24 cellular contexts compared by ENCODE assay signal in the genomic region with DNA sequence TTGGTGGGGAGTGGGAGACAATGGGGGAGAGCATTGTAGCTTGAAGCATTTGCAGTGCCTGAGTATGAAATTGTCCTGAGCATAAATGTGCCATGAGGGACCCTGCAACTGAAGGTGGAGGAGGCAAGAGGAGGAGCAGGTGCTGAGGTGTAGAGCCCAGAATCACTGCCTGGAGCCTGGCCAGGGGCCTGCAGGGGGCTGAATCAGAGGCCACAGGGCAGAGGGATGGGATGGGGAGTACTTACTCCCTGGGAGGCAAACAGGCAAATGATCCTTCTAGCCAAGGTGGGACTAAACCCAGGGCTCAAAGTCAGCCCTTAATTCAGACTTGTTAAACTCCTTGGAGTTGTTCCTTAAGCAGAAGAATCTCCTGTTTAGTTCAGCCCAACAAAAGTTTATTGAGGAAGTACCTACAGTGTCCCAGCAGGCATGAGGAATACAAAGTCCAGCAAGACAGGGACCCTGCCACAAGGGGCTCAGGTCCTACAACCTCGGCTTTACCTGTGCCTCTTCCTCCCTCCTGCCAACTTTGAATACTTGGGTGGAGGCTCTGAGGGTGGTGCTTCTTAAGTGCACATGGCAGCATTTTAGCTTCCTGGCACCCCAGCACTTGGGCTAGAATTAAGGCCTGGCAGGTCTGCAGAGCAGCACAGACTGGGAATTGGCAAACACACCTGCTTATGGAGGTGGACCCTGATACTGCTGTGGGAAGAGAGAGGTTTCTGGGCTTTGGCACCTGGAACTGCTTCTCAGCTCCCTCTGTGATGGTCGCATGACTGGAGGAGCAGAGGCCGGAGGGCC. TPM values are rescaled to one million over a fixed set of nuclear protein-coding genes. Genes with fewer than 3 reads are reported as not detected.
DNase-seq lines count a peak whose midpoint lies in the region; ATAC-seq and TF ChIP-seq lines count a peak whose summit lies in the region.
"Had no signal": no experiment of that assay in that cellular context is flagged by ENCODE, and none has a peak within 500 bp of the region (broad histone marks: within the 10 kb centered on the region; RNA-seq: fewer than 3 reads in every experiment).

No MANE protein-coding gene starts in this region.

- peak; percentile 50 for DNase-seq in activated effector memory CD4-positive, alpha-beta T cell treated with anti-CD3 and anti-CD28 coated beads, Interleukin-2, amount 50 U/mL, for 16 hours
- DNase-seq in activated effector memory CD4-positive, alpha-beta T cell treated with Interleukin-2 at 50 U/mL for 16 hours: no peak
- DNase-seq in RWPE1 (ENCODE audit: low spot score): no peak
- peak; percentile 55 for DNase-seq in transverse colon
- no peak for DNase-seq in NCI-H2196 treated with DMSO at 0.1 percent for 48 hours (lab: John Stamatoyannopoulos, UW; ENCODE audit: unreplicated experiment)
- DNase-seq in putamen (ENCODE audit: low spot score): no peak
- no peak for DNase-seq in OCI-M1 (lab: John Stamatoyannopoulos, UW)
- DNase-seq: activated T-cell treated with anti-CD3 and anti-CD28 coated beads, Interleukin-2, amount 50 U/mL, for 48 hours; DMS153; erythroblast; gastrocnemius medialis; H7; mesendoderm; natural killer cell; NCI-H1436; NCI-H2171; NCI-H748 treated with DMSO at 0.1 percent for 48 hours; stimulated activated CD4-positive, alpha-beta T cell treated with anti-CD3 and anti-CD28 coated beads, Interleukin-2, amount 100 ng/mL, for 24 hours; stomach had no signal

- H3K36me3 ChIP-seq in gastroesophageal sphincter (no peaks in the 10 kb centered on the region), transverse colon (no peaks in the 10 kb centered on the region)
- H3K36me3 ChIP-seq: gastrocnemius medialis, stomach, vagina had no signal

- in situ Hi-C loops in transverse colon (cut with MboI; ENCODE audit: low pct_ligation_motif_present in 1 of 4, low pct_unique_long_range_greater_than_20kb in 1 of 4, low sequenced_read_pairs in 3 of 4): no loop called here

- H3K4me3 ChIP-seq in gastroesophageal sphincter: no peak overlapping the region
- no peak overlapping the region for H3K4me3 ChIP-seq in transverse colon
- H3K4me3 ChIP-seq: gastrocnemius medialis, stomach, vagina had no signal

- TF ChIP-seq CTCF in RWPE1 (conservative IDR thresholded peaks at IDR 0.05; ENCODE audit: low read depth): no peak
- no peak for TF ChIP-seq CTCF in gastroesophageal sphincter (IDR thresholded peaks at IDR 0.05)
- TF ChIP-seq CTCF in transverse colon (IDR thresholded peaks at IDR 0.05): peak in 1 of 5 experiments; percentile 51

- H3K27ac ChIP-seq in RWPE1 (peak overlapping the region; percentile 37), gastroesophageal sphincter (peak overlapping the region in 3 of 4 donors; percentile 36 to 44 (median 41)), transverse colon (peak overlapping the region; percentile 71 to 73 (median 72))
- H3K27ac ChIP-seq: C4-2B, gastrocnemius medialis, stomach, vagina had no signal

- no peaks in the 10 kb centered on the region for H3K27me3 ChIP-seq in gastroesophageal sphincter
- H3K27me3 ChIP-seq in transverse colon: no peaks in the 10 kb centered on the region
- H3K27me3 ChIP-seq: gastrocnemius medialis, stomach, vagina had no signal

- POLR2A ChIA-PET in RWPE1 (lab: Yijun Ruan, JAX; ENCODE audit: low non-redundant PET): no interaction called here

- CTCF ChIA-PET in RWPE1 (lab: Yijun Ruan, JAX): interaction anchor here (1.4 kb wide), 1 partner anchor 83 kb away, joined by 3 read pairs; no protein-coding TSS in a partner anchor

- TF ChIP-seq EP300 in gastroesophageal sphincter (IDR thresholded peaks at IDR 0.05) (no peak), transverse colon (IDR thresholded peaks at IDR 0.05; ENCODE audit: low read depth) (no peak)

- H3K4me1 ChIP-seq in gastroesophageal sphincter: peaks cover 0 to 80% (median 16%) of the 10 kb centered on the region in 3 donors
- peaks cover 25 to 87% (median 58%) of the 10 kb centered on the region in 4 donors for H3K4me1 ChIP-seq in transverse colon
- H3K4me1 ChIP-seq: gastrocnemius medialis, vagina had no signal

- intact Hi-C loops in transverse colon (cut with DNase I; ENCODE audit: low total_unique reads): no loop called here

- H3K9me3 ChIP-seq in gastroesophageal sphincter: no peaks in the 10 kb centered on the region
- no peaks in the 10 kb centered on the region for H3K9me3 ChIP-seq in transverse colon
- H3K9me3 ChIP-seq: gastrocnemius medialis, stomach, vagina had no signal

- no peak for ATAC-seq in gastroesophageal sphincter
- ATAC-seq: gastrocnemius medialis, HepG2, natural killer cell, SK-N-SH treated with all-trans-retinoic acid at 6 μM for 48 hours had no signal

- TF ChIP-seq POLR2A in gastroesophageal sphincter (IDR thresholded peaks at IDR 0.05): no peak
- no peak for TF ChIP-seq POLR2A in transverse colon (IDR thresholded peaks at IDR 0.05)

- no CpG with 5 or more reads among the region's 3 CpGs for WGBS in gastroesophageal sphincter (ENCODE audit: low coverage in 1 of 2), 2 donors
- 79% methylated on average over 3 of the region's 3 CpGs; no CpG with 5 or more reads in 1 of the 2 donors for WGBS in transverse colon (ENCODE audit: low coverage in 1 of 2), 2 donors

RNA-seq across cellular contexts. Expression of a gene that starts 20.0 kb away (rescaled TPM):
- total RNA-seq in gastroesophageal sphincter: 100 to 1,000 TPM; 196 to 550 (median 237) TPM
- 100 to 1,000 TPM; 309 to 483 (median 316) TPM for total RNA-seq in transverse colon

Comparison
In these comparisons a context has a peak if more than half of its experiments do, and no peak if none do; other contexts are left out.
1. DNase-seq: peak in activated effector memory CD4-positive, alpha-beta T cell treated with anti-CD3 and anti-CD28 coated beads, Interleukin-2, amount 50 U/mL, for 16 hours (single experiment) and transverse colon (single experiment); none in activated effector memory CD4-positive, alpha-beta T cell treated with Interleukin-2 at 50 U/mL for 16 hours (single experiment), RWPE1 (single experiment), NCI-H2196 treated with DMSO at 0.1 percent for 48 hours (single experiment), putamen (single experiment) and OCI-M1 (single experiment).
2. Peak in every context shown above with its lines, with median percentiles within 50 percentile points of each other: H3K27ac ChIP-seq.